In genomic region chr6:21024621-21025020, GRCh38 we compare ENCODE assay signal across 18 cellular contexts.
A peak's percentile ranks its signal among the peaks of the same experiment; 100 is the strongest.
DNase-seq lines count a peak whose midpoint lies in the region; ATAC-seq and TF ChIP-seq lines count a peak whose summit lies in the region.
"Had no signal": no experiment of that assay in that cellular context is flagged by ENCODE, and none has a peak within 500 bp of the region (broad histone marks: within the 10 kb centered on the region; RNA-seq: fewer than 3 reads in every experiment).

No MANE protein-coding gene starts in this region.

- H3K36me3 ChIP-seq in heart left ventricle (no peaks in the 10 kb centered on the region), right lobe of liver (no peaks in the 10 kb centered on the region)

- 35 to 61% (median 47%) methylated on average over 1 of the region's 1 CpG for WGBS in heart left ventricle, 4 donors
- 67% methylated on average over 1 of the region's 1 CpG for WGBS in right lobe of liver (ENCODE audit: insufficient coverage, low coverage, low lambda C conversion rate, missing lambda C conversion rate)

- no peaks in the 10 kb centered on the region for H3K27me3 ChIP-seq in heart left ventricle
- H3K27me3 ChIP-seq in right lobe of liver, result no peaks in the 10 kb centered on the region

- H3K4me1 ChIP-seq in heart left ventricle, result peaks cover 0 to 15% (median 0%) of the 10 kb centered on the region in 12 donors
- peaks cover 0 to 13% (median 6%) of the 10 kb centered on the region in 4 donors for H3K4me1 ChIP-seq in right lobe of liver

- H3K4me3 ChIP-seq in heart left ventricle, result no peak overlapping the region
- no peak overlapping the region for H3K4me3 ChIP-seq in right lobe of liver

- TF ChIP-seq POLR2A in heart left ventricle (IDR thresholded peaks at IDR 0.05) (no peak), right lobe of liver (IDR thresholded peaks at IDR 0.05) (no peak)

- peak in 3 of 4 donors; percentile 41 to 80 (median 48) for ATAC-seq in heart left ventricle
- no peak for ATAC-seq in left cardiac atrium
- peak; percentile 59 to 86 (median 72) for ATAC-seq in right lobe of liver
- ATAC-seq in HG02763 (IDR thresholded peaks at IDR 0.05; ENCODE audit: unreplicated experiment), result no peak
- no peak for ATAC-seq in HG03175 (IDR thresholded peaks at IDR 0.05; ENCODE audit: unreplicated experiment)

- no peak for TF ChIP-seq CTCF in heart left ventricle (IDR thresholded peaks at IDR 0.05)
- TF ChIP-seq CTCF in right lobe of liver (IDR thresholded peaks at IDR 0.05), result no peak

- no peak for DNase-seq in heart left ventricle
- DNase-seq in left cardiac atrium, result no peak
- no peak for DNase-seq in epithelial cell of prostate (ENCODE audit: low read depth, low spot score)
- DNase-seq in right lobe of liver, result no peak
- DNase-seq in NK-92 (lab: John Stamatoyannopoulos, UW; ENCODE audit: unreplicated experiment), result no peak
- DNase-seq in stimulated activated CD4-positive, alpha-beta T cell treated with anti-CD3 and anti-CD28 coated beads, Interleukin-12 subunit alpha, Interleukin-12 subunit beta, amount 100 ng/mL, for 4 hours, result no peak
- DNase-seq: CD4-positive, alpha-beta memory T cell; DND-41; HCEC 1CT; KBM-7; NCI-H1417 treated with DMSO at 0.1 percent for 48 hours; NCI-H2029; NCI-H2171 treated with DMSO at 0.1 percent for 48 hours; NCI-H446 treated with DMSO at 0.1 percent for 48 hours; NCI-H82; SHP77 had no signal

- H3K27ac ChIP-seq in heart left ventricle (no peak overlapping the region), epithelial cell of prostate (peak overlapping the region; percentile 99), right lobe of liver (no peak overlapping the region)

- intact Hi-C loops in heart left ventricle (cut with DNase I) (no loop called here), left cardiac atrium (cut with DNase I) (no loop called here), right lobe of liver (cut with DNase I) (no loop called here)

- peaks cover 0 to 5% (median 0%) of the 10 kb centered on the region in 12 donors for H3K9me3 ChIP-seq in heart left ventricle
- H3K9me3 ChIP-seq in right lobe of liver, result peaks cover 0 to 7% (median 0%) of the 10 kb centered on the region in 4 donors

Comparison
In these comparisons a context has a peak if more than half of its experiments do, and no peak if none do; other contexts are left out.
1. ATAC-seq: peak in heart left ventricle (3 of 4) and right lobe of liver (4 of 4); none in left cardiac atrium (0 of 2), HG02763 (single experiment) and HG03175 (single experiment).